8 cellular contexts compared by ENCODE assay signal in the genomic region with DNA sequence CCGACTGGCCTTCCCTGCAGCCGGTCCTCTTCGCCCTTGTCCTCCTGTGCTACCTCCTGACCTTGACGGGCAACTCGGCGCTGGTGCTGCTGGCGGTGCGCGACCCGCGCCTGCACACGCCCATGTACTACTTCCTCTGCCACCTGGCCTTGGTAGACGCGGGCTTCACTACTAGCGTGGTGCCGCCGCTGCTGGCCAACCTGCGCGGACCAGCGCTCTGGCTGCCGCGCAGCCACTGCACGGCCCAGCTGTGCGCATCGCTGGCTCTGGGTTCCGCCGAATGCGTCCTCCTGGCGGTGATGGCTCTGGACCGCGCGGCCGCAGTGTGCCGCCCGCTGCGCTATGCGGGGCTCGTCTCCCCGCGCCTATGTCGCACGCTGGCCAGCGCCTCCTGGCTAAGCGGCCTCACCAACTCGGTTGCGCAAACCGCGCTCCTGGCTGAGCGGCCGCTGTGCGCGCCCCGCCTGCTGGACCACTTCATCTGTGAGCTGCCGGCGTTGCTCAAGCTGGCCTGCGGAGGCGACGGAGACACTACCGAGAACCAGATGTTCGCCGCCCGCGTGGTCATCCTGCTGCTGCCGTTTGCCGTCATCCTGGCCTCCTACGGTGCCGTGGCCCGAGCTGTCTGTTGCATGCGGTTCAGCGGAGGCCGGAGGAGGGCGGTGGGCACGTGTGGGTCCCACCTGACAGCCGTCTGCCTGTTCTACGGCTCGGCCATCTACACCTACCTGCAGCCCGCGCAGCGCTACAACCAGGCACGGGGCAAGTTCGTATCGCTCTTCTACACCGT. TPM values are rescaled to one million over a fixed set of nuclear protein-coding genes. Genes with fewer than 3 reads are reported as not detected.
A peak's percentile ranks its signal among the peaks of the same experiment; 100 is the strongest.
DNase-seq lines count a peak whose midpoint lies in the region; ATAC-seq and TF ChIP-seq lines count a peak whose summit lies in the region.

No MANE protein-coding gene starts in this region.

- H3K9me3 ChIP-seq in PC-3 (ENCODE audit: low read length): no peaks in the 10 kb centered on the region
- H3K9me3 ChIP-seq in colonic mucosa: no peaks in the 10 kb centered on the region

- H3K4me3 ChIP-seq in GM08714 (ENCODE audit: low read length) (peak overlapping the region; percentile 7; the same call in 1 of the 2 replicates), PC-3 (ENCODE audit: low read length) (no peak overlapping the region), colonic mucosa (peak overlapping the region; percentile 30)

- H3K79me2 ChIP-seq in PC-3 (ENCODE audit: low read length): no peaks in the 10 kb centered on the region

- no peaks in the 10 kb centered on the region for H3K36me3 ChIP-seq in PC-3 (ENCODE audit: low read depth, low read length)
- H3K36me3 ChIP-seq in colonic mucosa: no peaks in the 10 kb centered on the region

- H3K9ac ChIP-seq in PC-3 (ENCODE audit: low read length) (no peak overlapping the region), colonic mucosa (ENCODE audit: low read depth in 2 of 2, low read length in 2 of 2) (no peak overlapping the region)

- H3F3A ChIP-seq in PC-3 (ENCODE audit: low read length, unreplicated experiment): no peaks in the 10 kb centered on the region

- peak overlapping the region; percentile 11; the same call in 1 of the 2 replicates for H2AFZ ChIP-seq in PC-3 (ENCODE audit: low read length)

- POLR2A ChIA-PET in PC-3 (lab: Charles Lee; ENCODE audit: unreplicated experiment): no interaction called here

- BruUV-seq in PC-3 (replicated peaks; lab: Mats Ljungman, UMichigan): no TSS peak

- H3K4me2 ChIP-seq in PC-3 (ENCODE audit: low read length): no peak overlapping the region

- H4K20me1 ChIP-seq in PC-3 (ENCODE audit: low read length): no peaks in the 10 kb centered on the region

- H3K27ac ChIP-seq in PC-3 (ENCODE audit: low read length): no peak overlapping the region
- peak overlapping the region; percentile 13 for H3K27ac ChIP-seq in colonic mucosa

- no peaks in the 10 kb centered on the region for H3K4me1 ChIP-seq in PC-3 (ENCODE audit: insufficient read depth, low read length)
- H3K4me1 ChIP-seq in colonic mucosa: no peaks in the 10 kb centered on the region

- DNase-seq in PC-3 (no peak), colonic mucosa (peak; percentile 47), left lobe of liver (ENCODE audit: low spot score) (no peak), HT-29 (ENCODE audit: low spot score) (no peak)
- DNase-seq in stimulated activated naive CD8-positive, alpha-beta T cell treated with anti-CD3 and anti-CD28 coated beads, Interleukin-15, Interleukin-2, amounts not matched to agents 100 U/mL and 50 U/mL, for 24 hours: peak; percentile 30

- ATAC-seq in PC-3 (peak; percentile 46), left lobe of liver (peak; percentile 40), HG03139 (IDR thresholded peaks at IDR 0.05; ENCODE audit: unreplicated experiment) (no peak), GM19395 (IDR thresholded peaks at IDR 0.05; ENCODE audit: unreplicated experiment) (no peak)
- peak; percentile 32 for ATAC-seq in stimulated activated naive CD8-positive, alpha-beta T cell treated with anti-CD3 and anti-CD28 coated beads, Interleukin-15, Interleukin-2, amounts not matched to agents 100 U/mL and 50 U/mL, for 24 hours

- H3K27me3 ChIP-seq in PC-3 (ENCODE audit: low read length): peaks cover 80% of the 10 kb centered on the region
- H3K27me3 ChIP-seq in colonic mucosa: peaks cover 19% of the 10 kb centered on the region

- intact Hi-C loops in PC-3 (cut with micrococcal nuclease): no loop called here
- intact Hi-C loops in colonic mucosa (cut with DNase I): no loop called here

- CTCF ChIA-PET in PC-3 (lab: Charles Lee): no interaction called here

- H3K9me2 ChIP-seq in PC-3 (replicated peaks; ENCODE audit: low read length): no peaks in the 10 kb centered on the region

- no peak for TF ChIP-seq CTCF in PC-3 (conservative IDR thresholded peaks at IDR 0.05; ENCODE audit: low read depth, low read length)
- no peak for TF ChIP-seq CTCF in colonic mucosa (IDR thresholded peaks at IDR 0.05)

RNA-seq across cellular contexts. Expression of a gene that starts 6.1 kb away (rescaled TPM):
- total RNA-seq in PC-3 (2014; rRNA removed) (not detected in 2 replicates), colonic mucosa (10 to 100 TPM in 1 of 2 donors, under 1 TPM in 1; 0.86 to 10.3 TPM), left lobe of liver (0.93 TPM)
- not detected in 2 replicates for total RNA-seq in HT-29 (2014; rRNA removed; shearing (Covaris generic))

RNA-seq across cellular contexts. Expression of a gene that starts 31.5 kb away (rescaled TPM):
- total RNA-seq in PC-3 (2014; rRNA removed) (not detected in 2 replicates), colonic mucosa (not detected), left lobe of liver (not detected)
- total RNA-seq in HT-29 (2014; rRNA removed; shearing (Covaris generic)): not detected in 2 replicates

Comparison
In these comparisons a context has a peak if more than half of its experiments do, and no peak if none do; other contexts are left out.
1. ATAC-seq: peak in PC-3 (single experiment), left lobe of liver (single experiment) and stimulated activated naive CD8-positive, alpha-beta T cell treated with anti-CD3 and anti-CD28 coated beads, Interleukin-15, Interleukin-2, amounts not matched to agents 100 U/mL and 50 U/mL, for 24 hours (single experiment); none in HG03139 (single experiment) and GM19395 (single experiment).
2. DNase-seq: peak in colonic mucosa (single experiment) and stimulated activated naive CD8-positive, alpha-beta T cell treated with anti-CD3 and anti-CD28 coated beads, Interleukin-15, Interleukin-2, amounts not matched to agents 100 U/mL and 50 U/mL, for 24 hours (single experiment); none in PC-3 (single experiment), left lobe of liver (single experiment) and HT-29 (single experiment).